Comparison of ENCODE assay signal across 8 cellular contexts in genomic region chr18:12990128-12990485, GRCh38. TPM values are rescaled to one million over a fixed set of nuclear protein-coding genes. Genes with fewer than 3 reads are reported as not detected.
DNase-seq lines count a peak whose midpoint lies in the region; ATAC-seq and TF ChIP-seq lines count a peak whose summit lies in the region.

No MANE protein-coding gene starts in this region.

- H3K79me2 ChIP-seq in PC-9 (ENCODE audit: low read depth): peaks cover 37% of the 10 kb centered on the region

- CTCF ChIA-PET in PC-9 (lab: Charles Lee): interaction anchor here (0.6 to 1.3 kb wide), 5 partner anchors 15 to 1274 kb away, joined by 3 to 11 read pairs (median 3); no protein-coding TSS in a partner anchor

- H3K9me2 ChIP-seq in PC-9 (ENCODE audit: insufficient read depth): no peaks in the 10 kb centered on the region

- H3K27me3 Mint-ChIP-seq in dendritic cell treated with granulocyte-macrophage colony-stimulating factor and Interleukin-4, amounts not matched to agents 40 ng/mL and 50 ng/mL, for 4 days: no peaks in the 10 kb centered on the region

- H3K4me1 ChIP-seq in PC-9 (replicated peaks; ENCODE audit: insufficient read depth): peaks cover 26% of the 10 kb centered on the region

- DNase-seq in PC-9: no peak
- DNase-seq in skeletal muscle cell (ENCODE audit: low read depth): no peak
- no peak for DNase-seq in effector CD8-positive, alpha-beta T cell (lab: John Stamatoyannopoulos, UW)
- DNase-seq in HCEC 1CT: no peak

- H4K20me1 ChIP-seq in PC-9 (ENCODE audit: insufficient read depth): no peaks in the 10 kb centered on the region; the same call in 1 of the 2 replicates

- no peaks in the 10 kb centered on the region for H3K27me3 ChIP-seq in PC-9 (ENCODE audit: insufficient read depth, low read depth)

- H3K36me3 Mint-ChIP-seq in dendritic cell treated with granulocyte-macrophage colony-stimulating factor and Interleukin-4, amounts not matched to agents 40 ng/mL and 50 ng/mL, for 4 days (ENCODE audit: low read depth): peaks cover 23% of the 10 kb centered on the region

- peak overlapping the region; percentile 93 for H3K4me3 Mint-ChIP-seq in dendritic cell treated with granulocyte-macrophage colony-stimulating factor and Interleukin-4, amounts not matched to agents 40 ng/mL and 50 ng/mL, for 4 days

- H2AFZ ChIP-seq in PC-9: peak overlapping the region; percentile 92

- intact Hi-C loops in PC-9 (cut with micrococcal nuclease; ENCODE audit: unreplicated experiment): no loop called here
- intact Hi-C loops in dendritic cell treated with granulocyte-macrophage colony-stimulating factor and Interleukin-4, amounts not matched to agents 40 ng/mL and 50 ng/mL, for 4 days (cut with micrococcal nuclease): loop anchor here (2.0 to 5.0 kb wide), 2 partner anchors 147 to 287 kb away; partner anchors contain the start of genes CEP76 and PSMG2

- H3K4me3 ChIP-seq in GM08714 (ENCODE audit: low read length) (peak overlapping the region; percentile 86; the same call in 1 of the 2 replicates), PC-9 (peak overlapping the region; percentile 83), skeletal muscle cell (ENCODE audit: low read depth, low read length) (peak overlapping the region; percentile 67)

- H3K9me3 Mint-ChIP-seq in dendritic cell treated with granulocyte-macrophage colony-stimulating factor and Interleukin-4, amounts not matched to agents 40 ng/mL and 50 ng/mL, for 4 days: no peaks in the 10 kb centered on the region

- H3K27ac Mint-ChIP-seq in dendritic cell treated with granulocyte-macrophage colony-stimulating factor and Interleukin-4, amounts not matched to agents 40 ng/mL and 50 ng/mL, for 4 days: peak overlapping the region; percentile 87

- H3K27ac ChIP-seq in PC-9: peak overlapping the region; percentile 77

- H3K4me1 Mint-ChIP-seq in dendritic cell treated with granulocyte-macrophage colony-stimulating factor and Interleukin-4, amounts not matched to agents 40 ng/mL and 50 ng/mL, for 4 days (ENCODE audit: low read depth): peaks cover 16% of the 10 kb centered on the region

- H3K9me3 ChIP-seq in PC-9 (ENCODE audit: insufficient read depth, low read depth): no peaks in the 10 kb centered on the region

- peaks cover 50% of the 10 kb centered on the region for H3F3A ChIP-seq in PC-9 (ENCODE audit: insufficient read depth, low read depth)

- POLR2A ChIA-PET in PC-9 (lab: Charles Lee; ENCODE audit: unreplicated experiment): interaction anchor here (0.5 to 0.6 kb wide), 2 partner anchors 605 to 652 kb away, joined by 4 read pairs; no protein-coding TSS in a partner anchor

- H3K36me3 ChIP-seq in PC-9 (ENCODE audit: low read depth): peaks cover 9% of the 10 kb centered on the region; the same call in 1 of the 2 replicates

- H3K4me2 ChIP-seq in PC-9: peak overlapping the region; percentile 95

- ATAC-seq in HG03095 (IDR thresholded peaks at IDR 0.05; ENCODE audit: unreplicated experiment): no peak
- ATAC-seq in HG03342 (IDR thresholded peaks at IDR 0.05; ENCODE audit: unreplicated experiment): no peak

- no peak for TF ChIP-seq CTCF in PC-9 (conservative IDR thresholded peaks at IDR 0.05)

- no TSS peak for BruUV-seq in PC-9 (replicated peaks; lab: Mats Ljungman, UMichigan)

RNA-seq across cellular contexts. Expression of gene CEP192, which starts 1.1 kb away (rescaled TPM):
- 37.8 and 44.9 TPM in 2 replicates for total RNA-seq in PC-9 (2021)

RNA-seq across cellular contexts. Expression of gene SEH1L, which starts 42.3 kb away (rescaled TPM):
- total RNA-seq in PC-9 (2021): 98.3 and 101 TPM in 2 replicates
